27 cellular contexts compared by ENCODE assay signal in genomic region chr2:20560011-20560410, GRCh38.
"Had no signal": no experiment of that assay in that cellular context is flagged by ENCODE, and none has a peak within 500 bp of the region (broad histone marks: within the 10 kb centered on the region; RNA-seq: fewer than 3 reads in every experiment).

No MANE protein-coding gene starts in this region.

- H3K4me1 Mint-ChIP-seq: activated CD4-positive, alpha-beta T cell treated with anti-CD3 and anti-CD28 coated beads for 36 hours; activated CD4-positive, alpha-beta T cell treated with anti-CD3 and anti-CD28 coated beads, Interleukin-2, amount 10 ng/mL, durations not matched to agents 24 days and 14 days; activated CD8-positive, alpha-beta memory T cell treated with anti-CD3 and anti-CD28 coated beads, Interleukin-2, amount 10 ng/mL, durations not matched to agents 7 days and 5 days; central memory CD8-positive, alpha-beta T cell had no signal

- H3K27ac Mint-ChIP-seq: activated CD4-positive, alpha-beta memory T cell treated with anti-CD3 and anti-CD28 coated beads for 36 hours; activated CD4-positive, alpha-beta T cell treated with anti-CD3 and anti-CD28 coated beads for 36 hours; activated CD4-positive, alpha-beta T cell treated with anti-CD3 and anti-CD28 coated beads, Interleukin-2, amount 10 ng/mL, durations not matched to agents 24 days and 14 days; activated CD8-positive, alpha-beta memory T cell treated with anti-CD3 and anti-CD28 coated beads, Interleukin-2, amount 10 ng/mL, durations not matched to agents 7 days and 5 days; activated CD8-positive, alpha-beta T cell treated with anti-CD3 and anti-CD28 coated beads, Interleukin-2, amount 10 ng/mL, durations not matched to agents 7 days and 5 days; activated naive CD8-positive, alpha-beta T cell; activated T-helper 1 cell treated with anti-CD3 and anti-CD28 coated beads, Interleukin-12 subunit alpha, Interleukin-12 subunit beta, Interleukin-2, Interleukin-4 antibody, amounts not matched to agents 30 ng/mL and 10 ng/mL and 1 ng/mL, durations not matched to agents 14 hours and 24 hours and 36 hours; dendritic cell treated with granulocyte-macrophage colony-stimulating factor and Interleukin-4, amounts not matched to agents 40 ng/mL and 50 ng/mL, for 4 days; endodermal cell had no signal

- H3K9me3 Mint-ChIP-seq: activated CD4-positive, alpha-beta memory T cell treated with anti-CD3 and anti-CD28 coated beads for 36 hours; activated CD4-positive, alpha-beta T cell treated with anti-CD3 and anti-CD28 coated beads, Interleukin-2, amount 10 ng/mL, durations not matched to agents 24 days and 14 days; activated T-helper 1 cell treated with anti-CD3 and anti-CD28 coated beads, Interleukin-12 subunit alpha, Interleukin-12 subunit beta, Interleukin-2, Interleukin-4 antibody, amounts not matched to agents 30 ng/mL and 10 ng/mL and 1 ng/mL, durations not matched to agents 14 hours and 24 hours and 36 hours; central memory CD8-positive, alpha-beta T cell; dendritic cell treated with granulocyte-macrophage colony-stimulating factor and Interleukin-4, amounts not matched to agents 40 ng/mL and 50 ng/mL, for 4 days; endodermal cell had no signal

- H3K27me3 Mint-ChIP-seq: activated naive CD8-positive, alpha-beta T cell had no signal

- H3K36me3 ChIP-seq: brain microvascular endothelial cell had no signal

- H3K36me3 Mint-ChIP-seq: activated CD4-positive, alpha-beta memory T cell treated with anti-CD3 and anti-CD28 coated beads for 36 hours; activated CD8-positive, alpha-beta memory T cell treated with anti-CD3 and anti-CD28 coated beads, Interleukin-2, amount 10 ng/mL, durations not matched to agents 7 days and 5 days; activated naive CD8-positive, alpha-beta T cell had no signal

- H3K27me3 ChIP-seq: brain microvascular endothelial cell, dorsolateral prefrontal cortex had no signal

- H3K4me3 Mint-ChIP-seq: activated CD4-positive, alpha-beta memory T cell treated with anti-CD3 and anti-CD28 coated beads for 36 hours; activated CD4-positive, alpha-beta T cell treated with anti-CD3 and anti-CD28 coated beads for 36 hours; activated CD4-positive, alpha-beta T cell treated with anti-CD3 and anti-CD28 coated beads, Interleukin-2, amount 10 ng/mL, durations not matched to agents 24 days and 14 days; activated CD8-positive, alpha-beta memory T cell treated with anti-CD3 and anti-CD28 coated beads, Interleukin-2, amount 10 ng/mL, durations not matched to agents 7 days and 5 days; activated CD8-positive, alpha-beta T cell treated with anti-CD3 and anti-CD28 coated beads, Interleukin-2, amount 10 ng/mL, durations not matched to agents 7 days and 5 days; activated naive CD8-positive, alpha-beta T cell; activated T-helper 1 cell treated with anti-CD3 and anti-CD28 coated beads, Interleukin-12 subunit alpha, Interleukin-12 subunit beta, Interleukin-2, Interleukin-4 antibody, amounts not matched to agents 30 ng/mL and 10 ng/mL and 1 ng/mL, durations not matched to agents 14 hours and 24 hours and 36 hours; central memory CD8-positive, alpha-beta T cell; dendritic cell treated with granulocyte-macrophage colony-stimulating factor and Interleukin-4, amounts not matched to agents 40 ng/mL and 50 ng/mL, for 4 days; endodermal cell had no signal

- H3K4me3 ChIP-seq: coronary artery, dorsolateral prefrontal cortex had no signal

- H3K27ac ChIP-seq: brain microvascular endothelial cell, coronary artery, dorsolateral prefrontal cortex had no signal

- DNase-seq: activated CD4-positive, alpha-beta memory T cell treated with anti-CD3 and anti-CD28 coated beads for 36 hours; activated CD4-positive, alpha-beta T cell treated with anti-CD3 and anti-CD28 coated beads for 36 hours; activated CD4-positive, alpha-beta T cell treated with anti-CD3 and anti-CD28 coated beads, Interleukin-2, amount 10 ng/mL, durations not matched to agents 24 days and 14 days; activated CD4-positive, CD25-positive, alpha-beta regulatory T cell; activated CD4-positive, CD25-positive, alpha-beta regulatory T cell treated with anti-CD3 and anti-CD28 coated beads, Interleukin-2, amount 50 U/mL, for 72 hours; activated CD8-positive, alpha-beta memory T cell treated with anti-CD3 and anti-CD28 coated beads, Interleukin-2, amount 10 ng/mL, durations not matched to agents 7 days and 5 days; activated CD8-positive, alpha-beta memory T cell treated with anti-CD3 and anti-CD28 coated beads, Interleukin-2, amount 50 U/mL, for 4 hours; activated CD8-positive, alpha-beta T cell treated with anti-CD3 and anti-CD28 coated beads, Interleukin-2, amount 10 ng/mL, durations not matched to agents 7 days and 5 days; activated gamma-delta T cell; activated naive CD4-positive, alpha-beta T cell treated with anti-CD3 and anti-CD28 coated beads, Interleukin-2, amount 50 U/mL, for 16 hours; activated naive CD4-positive, alpha-beta T cell treated with Interleukin-2 at 50 U/mL for 16 hours; activated T-cell treated with anti-CD3 and anti-CD28 coated beads, Interleukin-2, amount 50 U/mL, for 1 hour; activated T-cell treated with anti-CD3 and anti-CD28 coated beads, Interleukin-2, amount 50 U/mL, for 48 hours; amniotic stem cell; anterior cingulate cortex; brain microvascular endothelial cell; dorsolateral prefrontal cortex; effector memory CD4-positive, alpha-beta T cell; endodermal cell; foreskin fibroblast; head of caudate nucleus; T-helper 2 cell had no signal
